Comparison of ENCODE assay signal across 8 cellular contexts in the genomic region with DNA sequence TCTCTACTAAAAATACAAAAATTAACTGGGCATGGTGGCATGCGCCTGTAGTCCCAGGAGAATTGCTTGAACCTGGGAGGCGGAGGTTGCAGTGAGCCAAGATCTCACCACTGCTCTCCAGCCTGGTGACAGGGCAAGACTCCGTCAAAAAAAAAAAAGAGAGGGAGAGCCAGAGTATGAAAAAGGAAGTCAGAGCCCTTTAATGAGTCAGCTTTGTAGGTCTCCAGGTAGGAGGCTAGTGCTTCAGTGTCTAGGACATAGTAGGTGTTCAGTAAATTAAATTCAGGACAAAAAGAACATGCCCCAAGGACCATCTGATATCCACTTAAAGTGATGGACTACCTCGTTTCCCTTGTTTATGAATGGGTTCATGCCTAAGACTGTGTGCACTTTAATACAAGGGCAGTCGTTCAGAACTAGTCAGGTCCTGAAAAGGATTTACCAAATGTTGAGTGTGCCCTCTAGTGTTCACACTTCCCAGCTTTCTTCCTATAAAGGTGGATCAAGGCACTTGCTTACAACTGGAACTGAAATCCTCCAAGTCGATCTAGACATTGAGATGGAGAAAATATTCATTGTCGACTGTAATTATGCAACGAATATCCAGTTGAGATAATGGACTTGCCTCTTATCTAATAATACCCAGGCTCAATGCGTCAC. TPM values are rescaled to one million over a fixed set of nuclear protein-coding genes. Genes with fewer than 3 reads are reported as not detected.
DNase-seq lines count a peak whose midpoint lies in the region; ATAC-seq and TF ChIP-seq lines count a peak whose summit lies in the region.

No MANE protein-coding gene starts in this region.

- TF ChIP-seq CTCF in BJ (IDR thresholded peaks at IDR 0.05; ENCODE audit: insufficient read depth, low read depth, low read length) (peak; percentile 41; the same call in 1 of the 2 replicates), choroid plexus epithelial cell (conservative IDR thresholded peaks at IDR 0.05; ENCODE audit: low read depth, low read length) (peak; percentile 29)

- POLR2A ChIA-PET in BJ (lab: Charles Lee) = no interaction called here

- H3K4me3 ChIP-seq in BJ (ENCODE audit: low read depth, low read length) (no peak overlapping the region), choroid plexus epithelial cell (ENCODE audit: low read depth, low read length) (no peak overlapping the region)

- H3K36me3 ChIP-seq in BJ (ENCODE audit: control insufficient read depth, insufficient read depth, low read length) = no peaks in the 10 kb centered on the region

- CTCF ChIA-PET in BJ (lab: Yijun Ruan, JAX) = interaction anchor here (1.0 to 1.1 kb wide), 2 partner anchors 714 to 784 kb away, joined by 3 read pairs; no protein-coding TSS in a partner anchor

- ATAC-seq in GM18502 (IDR thresholded peaks at IDR 0.05; ENCODE audit: poor library complexity, unreplicated experiment) (peak; percentile 90), HG02885 (IDR thresholded peaks at IDR 0.05; ENCODE audit: poor library complexity, unreplicated experiment) (peak; percentile 89), HG02981 (IDR thresholded peaks at IDR 0.05; ENCODE audit: unreplicated experiment) (no peak)

- DNase-seq in BJ (ENCODE audit: low read depth) (no peak), NCI-H446 (lab: John Stamatoyannopoulos, UW) (peak; percentile 4 to 42), choroid plexus epithelial cell (ENCODE audit: low read depth) (peak; percentile 35), midbrain (lab: John Stamatoyannopoulos, UW) (peak; percentile 31), activated gamma-delta T cell (lab: John Stamatoyannopoulos, UW) (no peak)

- no peaks in the 10 kb centered on the region for H3K27me3 ChIP-seq in BJ (ENCODE audit: control insufficient read depth, insufficient read depth, low read length)

RNA-seq across cellular contexts. Expression of a gene that starts 29.0 kb away (rescaled TPM):
- polyA plus RNA-seq in BJ (2011; rRNA removed) = not detected in 2 replicates
- not detected in 2 replicates for polyA minus RNA-seq in BJ (2011; rRNA and poly(A)+ RNA removed)

Comparison
In these comparisons a context has a peak if more than half of its experiments do, and no peak if none do; other contexts are left out.
1. DNase-seq: peak in NCI-H446 (2 of 2), choroid plexus epithelial cell (single experiment) and midbrain (single experiment); none in BJ (single experiment) and activated gamma-delta T cell (single experiment).